Comparison of ENCODE assay signal across 1 cellular context in genomic region chr20:25277941-25278521, GRCh38.
TF ChIP-seq lines count a peak whose summit lies in the region.

No MANE protein-coding gene starts in this region.

TF ChIP-seq in WTC11, 78 proteins besides CTCF, POLR2A, EP300 and RAD21 (continued from another document):
- TF ChIP-seq ZBTB43 (CRISPR knock-in tag; IDR thresholded peaks at IDR 0.05): no peak
